Comparison of ENCODE assay signal across 12 cellular contexts in the genomic region with DNA sequence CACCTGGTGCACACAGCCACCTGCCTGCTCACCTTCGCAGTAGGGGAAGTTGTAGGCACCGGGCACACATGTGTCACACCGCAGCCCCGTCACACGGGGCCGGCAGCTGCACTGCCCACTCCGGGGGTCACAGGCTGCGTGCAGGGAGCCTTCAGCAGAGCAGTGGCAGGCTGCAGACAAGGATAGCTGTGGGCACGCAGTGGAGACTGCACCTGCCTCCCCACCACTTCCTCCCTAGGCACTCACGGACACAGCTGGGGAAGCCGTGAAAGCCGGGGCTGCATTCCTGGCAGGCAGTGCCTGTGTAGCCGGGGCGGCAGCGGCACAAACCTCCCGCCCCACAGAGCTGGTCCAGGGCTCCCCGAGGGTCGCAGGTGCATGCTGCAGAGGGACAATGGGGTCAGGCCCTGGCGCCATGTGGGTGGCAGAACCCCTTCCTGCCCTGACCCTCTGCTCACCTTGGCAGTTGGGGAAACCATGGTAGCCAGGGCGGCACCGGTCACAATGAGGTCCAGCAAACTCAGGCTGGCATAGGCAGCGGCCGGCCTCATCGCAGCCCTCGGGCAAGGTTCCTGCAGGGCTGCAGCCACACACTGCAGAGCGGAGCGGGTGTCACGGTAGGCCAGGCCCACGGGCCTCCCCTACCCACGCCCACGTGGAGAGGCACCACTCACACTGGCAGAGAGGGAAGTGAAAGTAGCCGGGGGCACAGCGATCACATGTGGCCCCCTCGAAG. TPM values are rescaled to one million over a fixed set of nuclear protein-coding genes. Genes with fewer than 3 reads are reported as not detected.
DNase-seq lines count a peak whose midpoint lies in the region; ATAC-seq, FAIRE-seq and TF ChIP-seq lines count a peak whose summit lies in the region.
"Had no signal": no experiment of that assay in that cellular context is flagged by ENCODE, and none has a peak within 500 bp of the region (broad histone marks: within the 10 kb centered on the region; RNA-seq: fewer than 3 reads in every experiment).

No MANE protein-coding gene starts in this region.

- H3K4me1 Mint-ChIP-seq in activated naive CD8-positive, alpha-beta T cell treated with anti-CD3 and anti-CD28 coated beads, Interleukin-2, amount 50 U/mL, for 24 hours, result peaks cover 8% of the 10 kb centered on the region

- H3K36me3 ChIP-seq in colonic mucosa, result no peaks in the 10 kb centered on the region

- DNase-seq in Right ventricle myocardium inferior (ENCODE audit: missing footprints) (peak; percentile 70), left cardiac atrium (no peak), urothelium cell line (ENCODE audit: low spot score) (no peak), SHP77 treated with DMSO at 0.1 percent for 48 hours (lab: John Stamatoyannopoulos, UW) (no peak), colonic mucosa (no peak), NCI-H226 (no peak)
- DNase-seq in activated naive CD8-positive, alpha-beta T cell treated with anti-CD3 and anti-CD28 coated beads, Interleukin-2, amount 50 U/mL, for 24 hours, result no peak
- DNase-seq: ACHN, activated gamma-delta T cell treated with Interleukin-2 at 50 U/mL for 16 hours, NCI-H510A treated with DMSO at 0.1 percent for 48 hours had no signal

- H3K27ac Mint-ChIP-seq in activated naive CD8-positive, alpha-beta T cell treated with anti-CD3 and anti-CD28 coated beads, Interleukin-2, amount 50 U/mL, for 24 hours, result no peak overlapping the region

- no peak overlapping the region for H3K27ac ChIP-seq in colonic mucosa
- H3K27ac ChIP-seq: suprapubic skin had no signal

- H3K4me3 ChIP-seq in colonic mucosa, result no peak overlapping the region
- H3K4me3 ChIP-seq: suprapubic skin had no signal

- H3K9me3 Mint-ChIP-seq in activated naive CD8-positive, alpha-beta T cell treated with anti-CD3 and anti-CD28 coated beads, Interleukin-2, amount 50 U/mL, for 24 hours, result no peaks in the 10 kb centered on the region

- intact Hi-C loops in Right ventricle myocardium inferior (cut with DNase I) (no loop called here), left cardiac atrium (cut with DNase I) (no loop called here), colonic mucosa (cut with DNase I) (no loop called here)

- FAIRE-seq in urothelium cell line (lab: Jason Lieb, UNC), result peak; percentile 66

- ATAC-seq in Right ventricle myocardium inferior (no peak), left cardiac atrium (no peak), HG03159 (IDR thresholded peaks at IDR 0.05; ENCODE audit: unreplicated experiment) (peak; percentile 36)
- peak; percentile 18 for ATAC-seq in activated naive CD8-positive, alpha-beta T cell treated with anti-CD3 and anti-CD28 coated beads, Interleukin-2, amount 50 U/mL, for 24 hours

- no peak for TF ChIP-seq CTCF in colonic mucosa (IDR thresholded peaks at IDR 0.05)

- peaks cover 7% of the 10 kb centered on the region for H3K27me3 Mint-ChIP-seq in activated naive CD8-positive, alpha-beta T cell treated with anti-CD3 and anti-CD28 coated beads, Interleukin-2, amount 50 U/mL, for 24 hours

- H3K9ac ChIP-seq in colonic mucosa (ENCODE audit: low read depth in 2 of 2, low read length in 2 of 2), result peak overlapping the region in 1 of 2 donors; percentile 12

- no peaks in the 10 kb centered on the region for H3K4me1 ChIP-seq in colonic mucosa
- H3K4me1 ChIP-seq: suprapubic skin had no signal

- no peaks in the 10 kb centered on the region for H3K36me3 Mint-ChIP-seq in activated naive CD8-positive, alpha-beta T cell treated with anti-CD3 and anti-CD28 coated beads, Interleukin-2, amount 50 U/mL, for 24 hours (ENCODE audit: low read depth)

- H3K4me3 Mint-ChIP-seq in activated naive CD8-positive, alpha-beta T cell treated with anti-CD3 and anti-CD28 coated beads, Interleukin-2, amount 50 U/mL, for 24 hours, result no peak overlapping the region

- no peaks in the 10 kb centered on the region for H3K9me3 ChIP-seq in colonic mucosa
- H3K9me3 ChIP-seq: suprapubic skin had no signal

- H3K27me3 ChIP-seq in colonic mucosa, result no peaks in the 10 kb centered on the region
- H3K27me3 ChIP-seq: suprapubic skin had no signal

RNA-seq across cellular contexts. Expression of gene LAMA5, which starts 29.4 kb away (rescaled TPM):
- 89.3 TPM for total RNA-seq in Right ventricle myocardium inferior
- 100 to 1,000 TPM in 1 of 2 donors, 10 to 100 TPM in 1; 70.4 to 113 TPM for total RNA-seq in left cardiac atrium
- total RNA-seq in colonic mucosa, result 10 to 100 TPM; 32.5 to 35.5 TPM

RNA-seq across cellular contexts. Expression of gene ADRM1, which starts 34.9 kb away (rescaled TPM):
- total RNA-seq in Right ventricle myocardium inferior (73.9 TPM), left cardiac atrium (10 to 100 TPM; 57.9 to 76.9 TPM), colonic mucosa (100 to 1,000 TPM in 1 of 2 donors, 10 to 100 TPM in 1; 70.5 to 109 TPM)

RNA-seq across cellular contexts. Expression of gene RPS21, which starts 49.2 kb away (rescaled TPM):
- 782 TPM for total RNA-seq in Right ventricle myocardium inferior
- total RNA-seq in left cardiac atrium, result 100 to 1,000 TPM; 733 to 750 TPM
- total RNA-seq in colonic mucosa, result 1,000 to 10,000 TPM; 1,359 to 1,579 TPM

Comparison
In these comparisons a context has a peak if more than half of its experiments do, and no peak if none do; other contexts are left out.
1. ATAC-seq: peak in HG03159 (single experiment) and activated naive CD8-positive, alpha-beta T cell treated with anti-CD3 and anti-CD28 coated beads, Interleukin-2, amount 50 U/mL, for 24 hours (single experiment); none in Right ventricle myocardium inferior (single experiment) and left cardiac atrium (0 of 2).